Comparison of ENCODE assay signal across 16 cellular contexts in the genomic region with DNA sequence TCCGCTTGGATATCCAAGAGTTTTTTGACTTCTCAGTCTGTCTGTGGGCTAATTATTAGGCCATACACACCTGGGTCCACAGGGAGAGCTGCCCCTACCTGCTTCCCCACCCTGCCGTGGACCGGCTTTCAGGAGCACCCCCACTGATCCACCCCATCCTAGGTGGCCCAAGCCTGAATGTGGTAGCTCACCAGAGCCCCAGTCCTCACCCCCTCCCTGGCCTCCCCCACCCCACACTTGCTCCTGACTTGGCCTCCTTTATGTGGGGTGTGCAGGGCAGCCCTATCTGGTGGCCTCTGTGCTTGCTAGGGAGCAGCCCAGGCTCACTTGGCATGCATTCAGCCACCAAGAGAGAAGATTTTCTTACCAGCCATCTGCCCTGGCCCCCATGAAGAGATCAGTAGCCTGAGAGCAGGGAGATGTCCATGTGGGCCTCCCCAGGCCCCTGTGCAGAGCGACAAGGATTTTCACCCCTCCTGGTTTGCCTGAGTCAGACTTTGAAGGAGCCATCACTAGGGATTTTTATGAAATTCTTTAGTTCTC. TPM values are rescaled to one million over a fixed set of nuclear protein-coding genes. Genes with fewer than 3 reads are reported as not detected.
"Had no signal": no experiment of that assay in that cellular context is flagged by ENCODE, and none has a peak within 500 bp of the region (broad histone marks: within the 10 kb centered on the region; RNA-seq: fewer than 3 reads in every experiment).

No MANE protein-coding gene starts in this region.

- H3K4me3 Mint-ChIP-seq: activated CD4-positive, alpha-beta T cell treated with anti-CD3 and anti-CD28 coated beads, Interleukin-2, amount 10 ng/mL, durations not matched to agents 7 days and 5 days; activated naive CD8-positive, alpha-beta T cell treated with anti-CD3 and anti-CD28 coated beads for 36 hours; brain; nephron; T-helper 2 cell treated with Interferon-gamma antibody and Interleukin-4, amounts not matched to agents 5 μg/mL and 100 μg/mL, for 36 hours had no signal

- H3K27ac ChIP-seq: right lobe of liver, stomach, testis had no signal

- H3K27ac Mint-ChIP-seq: activated CD4-positive, alpha-beta T cell treated with anti-CD3 and anti-CD28 coated beads, Interleukin-2, amount 10 ng/mL, durations not matched to agents 7 days and 5 days; activated naive CD8-positive, alpha-beta T cell treated with anti-CD3 and anti-CD28 coated beads for 36 hours; brain; T-helper 2 cell treated with Interferon-gamma antibody and Interleukin-4, amounts not matched to agents 5 μg/mL and 100 μg/mL, for 36 hours had no signal

- H3K4me3 ChIP-seq: prostate gland, right lobe of liver, stomach, testis had no signal

- H3K4me1 Mint-ChIP-seq: activated CD4-positive, alpha-beta T cell treated with anti-CD3 and anti-CD28 coated beads, Interleukin-2, amount 10 ng/mL, durations not matched to agents 7 days and 5 days; activated naive CD8-positive, alpha-beta T cell treated with anti-CD3 and anti-CD28 coated beads for 36 hours had no signal

- H3K4me1 ChIP-seq: prostate gland, right lobe of liver, stomach had no signal

- H3K9me3 ChIP-seq: prostate gland, right lobe of liver, stomach, testis had no signal

- ATAC-seq: right lobe of liver had no signal

- H3K27me3 ChIP-seq: right lobe of liver, stomach, testis had no signal

- H3K9me3 Mint-ChIP-seq: activated CD4-positive, alpha-beta T cell treated with anti-CD3 and anti-CD28 coated beads, Interleukin-2, amount 10 ng/mL, durations not matched to agents 7 days and 5 days; activated naive CD8-positive, alpha-beta T cell treated with anti-CD3 and anti-CD28 coated beads for 36 hours; brain; nephron; T-helper 2 cell treated with Interferon-gamma antibody and Interleukin-4, amounts not matched to agents 5 μg/mL and 100 μg/mL, for 36 hours had no signal

- H3K36me3 ChIP-seq: prostate gland, right lobe of liver had no signal

- DNase-seq: activated CD4-positive, alpha-beta T cell treated with anti-CD3 and anti-CD28 coated beads, Interleukin-2, amount 10 ng/mL, durations not matched to agents 7 days and 5 days; activated CD8-positive, alpha-beta memory T cell treated with anti-CD3 and anti-CD28 coated beads, Interleukin-2, amount 50 U/mL, for 48 hours; activated gamma-delta T cell treated with Interleukin-2 at 50 U/mL for 16 hours; activated naive CD8-positive, alpha-beta T cell treated with anti-CD3 and anti-CD28 coated beads for 36 hours; amygdala; cortex of kidney; effector CD8-positive, alpha-beta T cell; foreskin fibroblast; kidney glomerular epithelial cell; right lobe of liver; stomach; testis had no signal

- H3K36me3 Mint-ChIP-seq: activated naive CD8-positive, alpha-beta T cell treated with anti-CD3 and anti-CD28 coated beads for 36 hours; brain had no signal

RNA-seq across cellular contexts. Expression of gene ALDH1A3, which starts 50.7 kb away (rescaled TPM):
- total RNA-seq: activated CD4-positive, alpha-beta T cell treated with anti-CD3 and anti-CD28 coated beads, Interleukin-2, amount 10 ng/mL, durations not matched to agents 7 days and 5 days; activated naive CD8-positive, alpha-beta T cell treated with anti-CD3 and anti-CD28 coated beads for 36 hours had no signal
